Comparison of ENCODE assay signal across 8 cellular contexts in genomic region chr20:49483018-49483705, GRCh38. TPM values are rescaled to one million over a fixed set of nuclear protein-coding genes. Genes with fewer than 3 reads are reported as not detected.
A peak's percentile ranks its signal among the peaks of the same experiment; 100 is the strongest.
DNase-seq lines count a peak whose midpoint lies in the region; ATAC-seq and TF ChIP-seq lines count a peak whose summit lies in the region.

No MANE protein-coding gene starts in this region.

- no peaks in the 10 kb centered on the region for H3K27me3 ChIP-seq in testis

- intact Hi-C loops in MCF 10A (cut with micrococcal nuclease) (no loop called here), testis (cut with DNase I; ENCODE audit: low total_unique reads) (loop anchor here (5.0 kb wide), 1 partner anchor 146 kb away; no protein-coding TSS in a partner anchor)

- TF ChIP-seq CTCF in MCF 10A (IDR thresholded peaks at IDR 0.05; ENCODE audit: unreplicated experiment) (no peak), testis (IDR thresholded peaks at IDR 0.05) (no peak)

- H3K27ac ChIP-seq in testis: no peak overlapping the region

- TF ChIP-seq POLR2A in testis (IDR thresholded peaks at IDR 0.05): no peak

- peaks cover 3% of the 10 kb centered on the region for H3K27me3 Mint-ChIP-seq in MCF 10A (ENCODE audit: insufficient read depth, unreplicated experiment)
- peaks cover 31% of the 10 kb centered on the region for H3K27me3 Mint-ChIP-seq in memory B cell

- BruUV-seq in MCF 10A (replicated peaks; lab: Mats Ljungman, UMichigan): no TSS peak

- CTCF ChIA-PET in MCF 10A (lab: Yijun Ruan, JAX): interaction anchor here (0.6 to 5.9 kb wide), 26 partner anchors 7 to 163 kb away, joined by 3 to 174 read pairs (median 8); no protein-coding TSS in a partner anchor

- H3K9me3 Mint-ChIP-seq in MCF 10A (ENCODE audit: unreplicated experiment) (no peaks in the 10 kb centered on the region), memory B cell (peaks cover 3% of the 10 kb centered on the region)

- no peak for ATAC-seq in memory B cell (ENCODE audit: low read depth)
- no peak for ATAC-seq in GM19455 (IDR thresholded peaks at IDR 0.05; ENCODE audit: unreplicated experiment)

- peak overlapping the region; percentile 51 to 57 for H3K4me3 ChIP-seq in testis

- DNase-seq in NCI-H1417 (lab: John Stamatoyannopoulos, UW): peak in 2 of 3 experiments; percentile 19 to 48
- DNase-seq in NCI-H1417 treated with DMSO at 0.1 percent for 48 hours (lab: John Stamatoyannopoulos, UW): no peak
- no peak for DNase-seq in MCF 10A (ENCODE audit: unreplicated experiment)
- DNase-seq in memory B cell (ENCODE audit: low spot score in 2 of 2): no peak
- DNase-seq in testis: no peak
- no peak for DNase-seq in T-helper 9 cell
- DNase-seq in HT-29 (ENCODE audit: low spot score): no peak

- H3K4me1 Mint-ChIP-seq in MCF 10A (ENCODE audit: insufficient read depth, unreplicated experiment): peaks cover 16% of the 10 kb centered on the region
- peaks cover 8% of the 10 kb centered on the region for H3K4me1 Mint-ChIP-seq in memory B cell

- H3K4me1 ChIP-seq in testis: peaks cover 11% of the 10 kb centered on the region

- no peaks in the 10 kb centered on the region for H3K9me3 ChIP-seq in testis

- H3K4me3 Mint-ChIP-seq in MCF 10A (ENCODE audit: unreplicated experiment) (peak overlapping the region; percentile 69), memory B cell (peak overlapping the region; percentile 6)

- peaks cover 12% of the 10 kb centered on the region for H3K36me3 Mint-ChIP-seq in MCF 10A (ENCODE audit: insufficient read depth, unreplicated experiment)
- peaks cover 4% of the 10 kb centered on the region for H3K36me3 Mint-ChIP-seq in memory B cell

- POLR2A ChIA-PET in MCF 10A (lab: Yijun Ruan, JAX): interaction anchor here (0.6 to 2.2 kb wide), 8 partner anchors 24 to 149 kb away, joined by 3 to 21 read pairs (median 6); no protein-coding TSS in a partner anchor

- 1 to 2% methylated on average over 25 to 29 of the region's 29 CpGs for WGBS in testis, 2 donors

- no peaks in the 10 kb centered on the region for H3K36me3 ChIP-seq in testis (ENCODE audit: low read depth, missing control alignments)

- no peak overlapping the region for H3K27ac Mint-ChIP-seq in MCF 10A (ENCODE audit: low read depth, unreplicated experiment)
- H3K27ac Mint-ChIP-seq in memory B cell: no peak overlapping the region

RNA-seq across cellular contexts. Expression of gene KCNB1, which starts 0.7 kb away (rescaled TPM):
- 2.8 and 3.0 TPM in 2 replicates for total RNA-seq in MCF 10A (2022)
- 1 to 10 TPM; 2.3 to 4.6 TPM for total RNA-seq in testis
- polyA plus RNA-seq in testis (ENCODE audit: insufficient read depth, low read depth, low replicate concordance): 1.5 TPM
- total RNA-seq in HT-29 (2014; rRNA removed; shearing (Covaris generic)): not detected in 2 replicates

Comparison
In these comparisons a context has a peak if more than half of its experiments do, and no peak if none do; other contexts are left out.
1. DNase-seq: peak in NCI-H1417 (2 of 3); none in NCI-H1417 treated with DMSO at 0.1 percent for 48 hours (single experiment), MCF 10A (single experiment), memory B cell (0 of 2), testis (single experiment), T-helper 9 cell (single experiment) and HT-29 (single experiment).